Comparison of ENCODE assay signal across 16 cellular contexts in genomic region chr17:77681820-77682219, GRCh38.
DNase-seq lines count a peak whose midpoint lies in the region; ATAC-seq, FAIRE-seq and TF ChIP-seq lines count a peak whose summit lies in the region.
"Had no signal": no experiment of that assay in that cellular context is flagged by ENCODE, and none has a peak within 500 bp of the region (broad histone marks: within the 10 kb centered on the region; RNA-seq: fewer than 3 reads in every experiment).

No MANE protein-coding gene starts in this region.

- ATAC-seq in left cardiac atrium = peak; percentile 80 to 83
- ATAC-seq: activated T-cell treated with anti-CD3 and anti-CD28 coated beads, Interleukin-2, amount 50 U/mL, for 72 hours; stimulated activated naive B cell treated with anti-CD40 and anti-IgM and Interleukin-4, amounts not matched to agents 10 μg/mL and 1 μg/mL and 100 μg/mL, for 72 hours had no signal

- H3K27ac Mint-ChIP-seq in activated CD4-positive, alpha-beta memory T cell treated with anti-CD3 and anti-CD28 coated beads, Interleukin-2, amount 10 ng/mL, durations not matched to agents 7 days and 5 days = no peak overlapping the region
- H3K27ac Mint-ChIP-seq: activated T-cell treated with anti-CD3 and anti-CD28 coated beads, Interleukin-2, amount 50 U/mL, for 72 hours; stimulated activated naive B cell treated with anti-CD40 and anti-IgM and Interleukin-4, amounts not matched to agents 10 μg/mL and 1 μg/mL and 100 μg/mL, for 72 hours had no signal

- H3K27me3 ChIP-seq in adipocyte (replicated peaks; ENCODE audit: control insufficient read depth, insufficient read depth, low read length) (peaks cover 70% of the 10 kb centered on the region), testis (no peaks in the 10 kb centered on the region)

- H3K4me3 ChIP-seq in adipocyte (ENCODE audit: low read length) (no peak overlapping the region), testis (no peak overlapping the region)
- H3K4me3 ChIP-seq: SJSA1 had no signal

- H3K4me1 Mint-ChIP-seq in activated CD4-positive, alpha-beta memory T cell treated with anti-CD3 and anti-CD28 coated beads, Interleukin-2, amount 10 ng/mL, durations not matched to agents 7 days and 5 days = no peaks in the 10 kb centered on the region

- DNase-seq in NCI-H2029 (lab: John Stamatoyannopoulos, UW) = peak; percentile 72
- peak; percentile 45 for DNase-seq in adipocyte (ENCODE audit: low read depth)
- peak; percentile 83 for DNase-seq in left cardiac atrium
- DNase-seq in testis = peak; percentile 80
- no peak for DNase-seq in activated CD4-positive, alpha-beta memory T cell treated with anti-CD3 and anti-CD28 coated beads, Interleukin-2, amount 10 ng/mL, durations not matched to agents 7 days and 5 days
- no peak for DNase-seq in H4 (ENCODE audit: low spot score)
- no peak for DNase-seq in D721Med (ENCODE audit: insufficient read length, low spot score)
- DNase-seq: activated CD4-positive, alpha-beta T cell treated with anti-CD3 and anti-CD28 coated beads for 1 hour; activated T-cell treated with anti-CD3 and anti-CD28 coated beads, Interleukin-2, amount 50 U/mL, for 72 hours; brain microvascular endothelial cell; erythroblast; HCEC 1CT; kidney; NCI-H2171 treated with DMSO at 0.1 percent for 48 hours; stimulated activated naive B cell treated with anti-CD40 and anti-IgM and Interleukin-4, amounts not matched to agents 10 μg/mL and 1 μg/mL and 100 μg/mL, for 72 hours had no signal

- WGBS in testis, 2 donors = 33 to 42% methylated on average over 7 of the region's 7 CpGs

- POLR2A ChIA-PET in activated CD4-positive, alpha-beta memory T cell treated with anti-CD3 and anti-CD28 coated beads, Interleukin-2, amount 10 ng/mL, durations not matched to agents 7 days and 5 days (lab: Charles Lee) = no interaction called here

- no peaks in the 10 kb centered on the region for H3K9me3 Mint-ChIP-seq in activated CD4-positive, alpha-beta memory T cell treated with anti-CD3 and anti-CD28 coated beads, Interleukin-2, amount 10 ng/mL, durations not matched to agents 7 days and 5 days
- H3K9me3 Mint-ChIP-seq: stimulated activated naive B cell treated with anti-CD40 and anti-IgM and Interleukin-4, amounts not matched to agents 10 μg/mL and 1 μg/mL and 100 μg/mL, for 72 hours had no signal

- no peaks in the 10 kb centered on the region for H3K9me3 ChIP-seq in adipocyte (ENCODE audit: control insufficient read depth, low read length)
- no peaks in the 10 kb centered on the region for H3K9me3 ChIP-seq in testis

- H3K4me1 ChIP-seq in adipocyte (ENCODE audit: control insufficient read depth, insufficient read depth, low read length) (peaks cover 10% of the 10 kb centered on the region), testis (peaks cover 14% of the 10 kb centered on the region)
- H3K4me1 ChIP-seq: SJSA1 had no signal

- H3K27me3 Mint-ChIP-seq in activated CD4-positive, alpha-beta memory T cell treated with anti-CD3 and anti-CD28 coated beads, Interleukin-2, amount 10 ng/mL, durations not matched to agents 7 days and 5 days = no peaks in the 10 kb centered on the region

- no peak overlapping the region for H3K27ac ChIP-seq in testis
- H3K27ac ChIP-seq: brain microvascular endothelial cell, SJSA1 had no signal

- CTCF ChIA-PET in activated CD4-positive, alpha-beta memory T cell treated with anti-CD3 and anti-CD28 coated beads, Interleukin-2, amount 10 ng/mL, durations not matched to agents 7 days and 5 days (lab: Charles Lee) = no interaction called here

- no peaks in the 10 kb centered on the region for H3K36me3 Mint-ChIP-seq in activated CD4-positive, alpha-beta memory T cell treated with anti-CD3 and anti-CD28 coated beads, Interleukin-2, amount 10 ng/mL, durations not matched to agents 7 days and 5 days (ENCODE audit: low read depth)

- H3K9ac ChIP-seq in adipocyte (ENCODE audit: low read length) = no peak overlapping the region

- TF ChIP-seq POLR2A in testis (IDR thresholded peaks at IDR 0.05) = no peak

- intact Hi-C loops in left cardiac atrium (cut with DNase I) (no loop called here), testis (cut with DNase I; ENCODE audit: low total_unique reads) (no loop called here)

- no peak for TF ChIP-seq CTCF in testis (IDR thresholded peaks at IDR 0.05)
- no peak for TF ChIP-seq CTCF in D721Med (IDR thresholded peaks at IDR 0.05; ENCODE audit: insufficient read depth, missing control alignments)

- no peak overlapping the region for H3K4me3 Mint-ChIP-seq in activated CD4-positive, alpha-beta memory T cell treated with anti-CD3 and anti-CD28 coated beads, Interleukin-2, amount 10 ng/mL, durations not matched to agents 7 days and 5 days
- H3K4me3 Mint-ChIP-seq: activated T-cell treated with anti-CD3 and anti-CD28 coated beads, Interleukin-2, amount 50 U/mL, for 72 hours; stimulated activated naive B cell treated with anti-CD40 and anti-IgM and Interleukin-4, amounts not matched to agents 10 μg/mL and 1 μg/mL and 100 μg/mL, for 72 hours had no signal

- no peaks in the 10 kb centered on the region for H3K36me3 ChIP-seq in adipocyte (ENCODE audit: control insufficient read depth, insufficient read depth, low read length, severe bottlenecking)
- no peaks in the 10 kb centered on the region for H3K36me3 ChIP-seq in testis (ENCODE audit: low read depth, missing control alignments)
- H3K36me3 ChIP-seq: brain microvascular endothelial cell, SJSA1 had no signal

- no peak for FAIRE-seq in D721Med (lab: Jason Lieb, UNC)
- FAIRE-seq: kidney had no signal

Comparison
In these comparisons a context has a peak if more than half of its experiments do, and no peak if none do; other contexts are left out.
1. DNase-seq: peak in NCI-H2029 (single experiment), adipocyte (single experiment), left cardiac atrium (single experiment) and testis (single experiment); none in activated CD4-positive, alpha-beta memory T cell treated with anti-CD3 and anti-CD28 coated beads, Interleukin-2, amount 10 ng/mL, durations not matched to agents 7 days and 5 days (single experiment), H4 (single experiment) and D721Med (single experiment).